Comparison of ENCODE assay signal across 16 cellular contexts in the genomic region with DNA sequence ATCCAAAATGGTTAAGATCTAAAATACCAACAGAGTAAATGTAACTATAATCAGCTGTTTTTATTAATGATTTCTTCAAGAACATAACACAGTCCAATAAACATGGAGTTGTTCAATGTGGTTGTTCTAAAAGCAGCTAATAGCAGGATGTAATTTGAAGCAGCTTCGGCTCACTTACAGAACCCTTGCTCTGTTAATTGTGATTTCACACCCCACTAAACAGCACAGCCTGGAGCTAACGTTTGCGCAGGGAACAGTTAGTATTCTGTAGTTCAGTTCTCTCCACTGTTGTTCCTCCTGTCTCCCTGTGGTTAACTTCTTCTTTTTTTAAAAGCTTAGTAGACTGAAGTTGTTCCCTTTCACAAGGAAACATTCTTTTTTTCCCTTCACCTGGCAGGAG.
DNase-seq lines count a peak whose midpoint lies in the region; ATAC-seq lines count a peak whose summit lies in the region.
"Had no signal": no experiment of that assay in that cellular context is flagged by ENCODE, and none has a peak within 500 bp of the region (broad histone marks: within the 10 kb centered on the region; RNA-seq: fewer than 3 reads in every experiment).

No MANE protein-coding gene starts in this region.

- DNase-seq in Ammon's horn (ENCODE audit: low spot score) (peak; percentile 67), NCI-H1436 (lab: John Stamatoyannopoulos, UW) (peak; percentile 36), SKM-1 (lab: John Stamatoyannopoulos, UW; ENCODE audit: unreplicated experiment) (peak; percentile 38), foreskin melanocyte (peak; percentile 12), NCI-H2227 (lab: John Stamatoyannopoulos, UW; ENCODE audit: unreplicated experiment) (no peak)
- no peak for DNase-seq in stimulated activated CD4-positive, alpha-beta T cell treated with anti-CD3 and anti-CD28 coated beads, Interleukin-12 subunit alpha, Interleukin-12 subunit beta, amount 100 ng/mL, for 4 hours
- DNase-seq: activated CD4-positive, alpha-beta T cell treated with anti-CD3 and anti-CD28 coated beads for 4 hours; activated effector memory CD4-positive, alpha-beta T cell treated with Interleukin-2 at 50 U/mL for 16 hours; CD4-positive, CD25-positive, alpha-beta regulatory T cell; DMS53; GOT3; left ventricle myocardium inferior; SIG-M5; stimulated activated CD4-positive, alpha-beta T cell treated with anti-CD3 and anti-CD28 coated beads, Interleukin-4, amount 100 ng/mL, for 1 hour had no signal

- no peak for ATAC-seq in GM19397 (IDR thresholded peaks at IDR 0.05; ENCODE audit: unreplicated experiment)
- no peak for ATAC-seq in HG03457 (IDR thresholded peaks at IDR 0.05; ENCODE audit: unreplicated experiment)

Comparison
In these comparisons a context has a peak if more than half of its experiments do, and no peak if none do; other contexts are left out.
1. DNase-seq: peak in Ammon's horn (single experiment), NCI-H1436 (single experiment), SKM-1 (single experiment) and foreskin melanocyte (single experiment); none in stimulated activated CD4-positive, alpha-beta T cell treated with anti-CD3 and anti-CD28 coated beads, Interleukin-12 subunit alpha, Interleukin-12 subunit beta, amount 100 ng/mL, for 4 hours (single experiment) and NCI-H2227 (single experiment).